Comparison of ENCODE assay signal across 18 cellular contexts in genomic region chr3:46706771-46707582, GRCh38. TPM values are rescaled to one million over a fixed set of nuclear protein-coding genes. Genes with fewer than 3 reads are reported as not detected.
DNase-seq lines count a peak whose midpoint lies in the region; ATAC-seq and TF ChIP-seq lines count a peak whose summit lies in the region.
"Had no signal": no experiment of that assay in that cellular context is flagged by ENCODE, and none has a peak within 500 bp of the region (broad histone marks: within the 10 kb centered on the region; RNA-seq: fewer than 3 reads in every experiment).

No MANE protein-coding gene starts in this region.

- no peak overlapping the region for H3K27ac ChIP-seq in right atrium auricular region
- no peak overlapping the region for H3K27ac ChIP-seq in suprapubic skin
- H3K27ac ChIP-seq: esophagus muscularis mucosa had no signal

- H3K27me3 ChIP-seq in right atrium auricular region (no peaks in the 10 kb centered on the region), suprapubic skin (peaks cover 5% of the 10 kb centered on the region)
- H3K27me3 ChIP-seq: esophagus muscularis mucosa had no signal

- TF ChIP-seq POLR2A in suprapubic skin (IDR thresholded peaks at IDR 0.05) (no peak), GM18505 (IDR thresholded peaks at IDR 0.05; ENCODE audit: borderline replicate concordance, extremely low read depth, insufficient read depth, insufficient read length) (no peak)

- H3K36me3 ChIP-seq in right atrium auricular region: no peaks in the 10 kb centered on the region
- H3K36me3 ChIP-seq in suprapubic skin: no peaks in the 10 kb centered on the region
- H3K36me3 ChIP-seq: esophagus muscularis mucosa had no signal

- peaks cover 11% of the 10 kb centered on the region for H3K4me1 Mint-ChIP-seq in HFFc6 (ENCODE audit: low read depth)

- ATAC-seq in Right ventricle myocardium inferior (no peak), GM19455 (IDR thresholded peaks at IDR 0.05; ENCODE audit: unreplicated experiment) (no peak), GM18505 (IDR thresholded peaks at IDR 0.05; ENCODE audit: unreplicated experiment) (no peak), GM19035 (IDR thresholded peaks at IDR 0.05; ENCODE audit: unreplicated experiment) (no peak)
- ATAC-seq: activated naive CD4-positive, alpha-beta T cell treated with anti-CD3 and anti-CD28 coated beads, Interleukin-2, amount 50 U/mL, for 72 hours; stimulated activated naive CD8-positive, alpha-beta T cell treated with anti-CD3 and anti-CD28 coated beads, Interleukin-15, amount 100 ng/mL, for 72 hours; T-cell had no signal

- no peak overlapping the region for H3K27ac Mint-ChIP-seq in HFFc6
- H3K27ac Mint-ChIP-seq: activated naive CD4-positive, alpha-beta T cell treated with anti-CD3 and anti-CD28 coated beads, Interleukin-2, amount 50 U/mL, for 72 hours; T-cell had no signal

- H3K9me3 ChIP-seq in right atrium auricular region: no peaks in the 10 kb centered on the region
- no peaks in the 10 kb centered on the region for H3K9me3 ChIP-seq in suprapubic skin
- H3K9me3 ChIP-seq: esophagus muscularis mucosa had no signal

- H3K27me3 Mint-ChIP-seq in HFFc6 (ENCODE audit: insufficient read depth): peaks cover 31% of the 10 kb centered on the region

- H3K4me3 Mint-ChIP-seq in HFFc6: no peak overlapping the region
- H3K4me3 Mint-ChIP-seq: neural crest cell; stimulated activated naive CD8-positive, alpha-beta T cell treated with anti-CD3 and anti-CD28 coated beads, Interleukin-15, amount 100 ng/mL, for 72 hours; T-cell had no signal

- no peaks in the 10 kb centered on the region for H3K9me3 Mint-ChIP-seq in HFFc6
- H3K9me3 Mint-ChIP-seq: activated naive CD4-positive, alpha-beta T cell treated with anti-CD3 and anti-CD28 coated beads, Interleukin-2, amount 50 U/mL, for 72 hours; neural crest cell; stimulated activated naive CD8-positive, alpha-beta T cell treated with anti-CD3 and anti-CD28 coated beads, Interleukin-15, amount 100 ng/mL, for 72 hours; T-cell had no signal

- DNase-seq in Right ventricle myocardium inferior (ENCODE audit: missing footprints): peak; percentile 57
- no peak for DNase-seq in right atrium auricular region (ENCODE audit: low spot score)
- no peak for DNase-seq in HFFc6
- peak; percentile 45 for DNase-seq in iPS-NIHi11 (ENCODE audit: low spot score)
- DNase-seq in suprapubic skin (ENCODE audit: low spot score in 2 of 2): peak; percentile 44 to 70
- DNase-seq: NCI-H187 treated with DMSO at 0.1 percent for 48 hours, NCI-H446 treated with DMSO at 0.1 percent for 48 hours had no signal

- no peaks in the 10 kb centered on the region for H3K36me3 Mint-ChIP-seq in HFFc6 (ENCODE audit: low read depth)
- H3K36me3 Mint-ChIP-seq: activated naive CD4-positive, alpha-beta T cell treated with anti-CD3 and anti-CD28 coated beads, Interleukin-2, amount 50 U/mL, for 72 hours had no signal

- H3K4me1 ChIP-seq in right atrium auricular region: peaks cover 0 to 3% of the 10 kb centered on the region in 2 donors
- peaks cover 16% of the 10 kb centered on the region for H3K4me1 ChIP-seq in suprapubic skin

- no peak overlapping the region for H3K4me3 ChIP-seq in right atrium auricular region
- no peak overlapping the region for H3K4me3 ChIP-seq in suprapubic skin
- H3K4me3 ChIP-seq: esophagus muscularis mucosa had no signal

- TF ChIP-seq EP300 in suprapubic skin (IDR thresholded peaks at IDR 0.05): no peak

- WGBS in suprapubic skin: 59% methylated on average over 10 of the region's 13 CpGs

- intact Hi-C loops in Right ventricle myocardium inferior (cut with DNase I): loop anchor here (5.0 to 10.0 kb wide), 2 partner anchors 140 to 298 kb away; no protein-coding TSS in a partner anchor

- TF ChIP-seq CTCF in right atrium auricular region (IDR thresholded peaks at IDR 0.05) (no peak), HFFc6 (IDR thresholded peaks at IDR 0.05) (peak; percentile 31; the same call in 1 of the 2 replicates), suprapubic skin (IDR thresholded peaks at IDR 0.05) (no peak)

RNA-seq across cellular contexts. Expression of gene TMIE, which starts 5.8 kb away (rescaled TPM):
- total RNA-seq in Right ventricle myocardium inferior: 0.89 TPM
- total RNA-seq in right atrium auricular region: not detected
- not detected for total RNA-seq in HFFc6 (2021; fragmentation: NEBNext Ultra II Directional; extraction: Animal tissue kit (Norgen Biotek cat#: 25700))
- under 1 TPM in 3 of 4 donors, not detected in 1; 0.59 to 0.78 (median 0.72) TPM for total RNA-seq in suprapubic skin
- total RNA-seq: glomerular endothelial cell, neural crest cell had no signal

RNA-seq across cellular contexts. Expression of gene PRSS50, which starts 10.7 kb away (rescaled TPM):
- total RNA-seq in Right ventricle myocardium inferior (0.11 TPM), right atrium auricular region (under 1 TPM in 1 of 2 donors, not detected in 1; 0.12 TPM), suprapubic skin (not detected)
- total RNA-seq in HFFc6 (2021; fragmentation: NEBNext Ultra II Directional; extraction: Animal tissue kit (Norgen Biotek cat#: 25700)): not detected
- total RNA-seq: activated naive CD4-positive, alpha-beta T cell treated with anti-CD3 and anti-CD28 coated beads, Interleukin-2, amount 50 U/mL, for 72 hours; glomerular endothelial cell; M059J; renal cortical epithelial cell; T-cell had no signal

RNA-seq across cellular contexts. Expression of gene ALS2CL, which starts 13.5 kb away (rescaled TPM):
- total RNA-seq in Right ventricle myocardium inferior: 36.9 TPM
- total RNA-seq in right atrium auricular region: 10 to 100 TPM in 1 of 2 donors, 1 to 10 TPM in 1; 8.3 to 12.5 TPM
- total RNA-seq in HFFc6 (2021; fragmentation: NEBNext Ultra II Directional; extraction: Animal tissue kit (Norgen Biotek cat#: 25700)): 1 to 10 TPM; 1.7 to 3.9 (median 2.4) TPM
- 100 to 1,000 TPM; 129 to 260 (median 172) TPM for total RNA-seq in suprapubic skin

Comparison
In these comparisons a context has a peak if more than half of its experiments do, and no peak if none do; other contexts are left out.
1. DNase-seq: peak in Right ventricle myocardium inferior (single experiment), iPS-NIHi11 (single experiment) and suprapubic skin (2 of 2); none in right atrium auricular region (single experiment) and HFFc6 (single experiment).